Comparison of ENCODE assay signal across 8 cellular contexts in genomic region chr5:40436535-40437237, GRCh38.
DNase-seq lines count a peak whose midpoint lies in the region; ATAC-seq and TF ChIP-seq lines count a peak whose summit lies in the region.

No MANE protein-coding gene starts in this region.

- H3K27ac Mint-ChIP-seq in effector memory CD8-positive, alpha-beta T cell: peak overlapping the region; percentile 86 to 98
- no peak overlapping the region for H3K27ac Mint-ChIP-seq in MCF 10A (ENCODE audit: low read depth, unreplicated experiment)

- peaks cover 0 to 2% of the 10 kb centered on the region in 2 donors for H3K9me3 Mint-ChIP-seq in effector memory CD8-positive, alpha-beta T cell
- no peaks in the 10 kb centered on the region for H3K9me3 Mint-ChIP-seq in MCF 10A (ENCODE audit: unreplicated experiment)

- peak overlapping the region; percentile 54 to 80 for H3K4me3 Mint-ChIP-seq in effector memory CD8-positive, alpha-beta T cell
- H3K4me3 Mint-ChIP-seq in MCF 10A (ENCODE audit: unreplicated experiment): no peak overlapping the region

- ATAC-seq in GM21526 (IDR thresholded peaks at IDR 0.05; ENCODE audit: low FRiP score, unreplicated experiment): peak; percentile 71
- ATAC-seq in effector memory CD8-positive, alpha-beta T cell (replicated peaks): peak; percentile 80

- TF ChIP-seq CTCF in GM10248 (IDR thresholded peaks at IDR 0.05; ENCODE audit: control extremely low read depth, extremely low read depth, low read depth, missing control alignments): no peak
- TF ChIP-seq CTCF in MCF 10A (IDR thresholded peaks at IDR 0.05; ENCODE audit: unreplicated experiment): no peak

- H3K9me3 ChIP-seq in KOPT-K1 (ENCODE audit: insufficient read depth, low read length, poor library complexity, severe bottlenecking): peaks cover 4% of the 10 kb centered on the region

- DNase-seq in GM10248 (ENCODE audit: extremely low spot score) (peak; percentile 16), erythroblast (lab: John Stamatoyannopoulos, UW) (no peak), posterior cingulate gyrus (no peak), NCI-H1048 (lab: John Stamatoyannopoulos, UW) (no peak), MCF 10A (ENCODE audit: unreplicated experiment) (no peak)
- DNase-seq in effector memory CD8-positive, alpha-beta T cell: peak; percentile 40 to 55 (median 42)

- H3K27ac ChIP-seq in KOPT-K1 (ENCODE audit: low read depth, low read length, poor library complexity, severe bottlenecking): peak overlapping the region; percentile 55

- intact Hi-C loops in posterior cingulate gyrus (cut with DNase I) (no loop called here), MCF 10A (cut with micrococcal nuclease) (no loop called here)

- no peaks in the 10 kb centered on the region for H3K27me3 Mint-ChIP-seq in effector memory CD8-positive, alpha-beta T cell
- H3K27me3 Mint-ChIP-seq in MCF 10A (ENCODE audit: insufficient read depth, unreplicated experiment): no peaks in the 10 kb centered on the region

- TF ChIP-seq POLR2A in erythroblast (IDR thresholded peaks at IDR 0.05; ENCODE audit: low read length): no peak

- peaks cover 44 to 51% of the 10 kb centered on the region in 2 donors for H3K4me1 Mint-ChIP-seq in effector memory CD8-positive, alpha-beta T cell (ENCODE audit: low read depth in 2 of 2)
- H3K4me1 Mint-ChIP-seq in MCF 10A (ENCODE audit: insufficient read depth, unreplicated experiment): peaks cover 4% of the 10 kb centered on the region

- POLR2A ChIA-PET in GM10248 (lab: Yijun Ruan, JAX): no interaction called here
- POLR2A ChIA-PET in MCF 10A (lab: Yijun Ruan, JAX): interaction anchor here (0.6 to 1.7 kb wide), 7 partner anchors 12 to 766 kb away, joined by 3 to 7 read pairs (median 4); partner anchors contain the start of gene PTGER4

- H3K36me3 ChIP-seq in KOPT-K1 (ENCODE audit: insufficient read depth, low read length): no peaks in the 10 kb centered on the region

- CTCF ChIA-PET in GM10248 (lab: Yijun Ruan, JAX): interaction anchor here (0.9 to 1.6 kb wide), 5 partner anchors 9 to 48 kb away, joined by 3 to 5 read pairs (median 3); no protein-coding TSS in a partner anchor
- CTCF ChIA-PET in MCF 10A (lab: Yijun Ruan, JAX): interaction anchor here (0.7 to 1.1 kb wide), 3 partner anchors 27 to 65 kb away, joined by 3 read pairs; no protein-coding TSS in a partner anchor

- H3K36me3 Mint-ChIP-seq in effector memory CD8-positive, alpha-beta T cell (ENCODE audit: insufficient read depth): no peaks in the 10 kb centered on the region
- no peaks in the 10 kb centered on the region for H3K36me3 Mint-ChIP-seq in MCF 10A (ENCODE audit: insufficient read depth, unreplicated experiment)

- no TSS peak for BruUV-seq in MCF 10A (replicated peaks; lab: Mats Ljungman, UMichigan)

Comparison
In these comparisons a context has a peak if more than half of its experiments do, and no peak if none do; other contexts are left out.
1. DNase-seq: peak in GM10248 (single experiment) and effector memory CD8-positive, alpha-beta T cell (3 of 3); none in erythroblast (0 of 2), posterior cingulate gyrus (0 of 10), NCI-H1048 (single experiment) and MCF 10A (single experiment).